24 cellular contexts compared by ENCODE assay signal in the genomic region with DNA sequence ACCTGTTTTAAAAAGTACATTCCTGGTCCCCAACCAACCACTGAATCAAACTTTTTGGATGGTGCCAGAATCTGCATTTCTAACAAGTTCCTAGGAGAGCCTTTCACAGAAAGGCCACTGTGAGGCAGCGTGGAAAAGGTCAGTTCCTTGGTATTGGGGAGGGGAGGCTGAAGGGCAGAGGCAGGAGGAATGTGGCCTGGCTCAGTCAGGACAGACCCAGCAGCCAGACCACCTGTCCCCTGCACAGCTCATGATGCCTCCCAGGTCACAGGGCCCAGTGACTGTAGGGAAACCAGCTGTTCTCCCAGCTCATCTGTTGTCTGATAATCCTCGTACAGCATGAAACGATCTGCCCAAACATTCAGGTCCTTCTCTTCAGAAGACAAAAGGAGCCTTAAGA.
DNase-seq lines count a peak whose midpoint lies in the region; ATAC-seq and TF ChIP-seq lines count a peak whose summit lies in the region.
"Had no signal": no experiment of that assay in that cellular context is flagged by ENCODE, and none has a peak within 500 bp of the region (broad histone marks: within the 10 kb centered on the region; RNA-seq: fewer than 3 reads in every experiment).

No MANE protein-coding gene starts in this region.

- ATAC-seq in HG03097 (IDR thresholded peaks at IDR 0.05; ENCODE audit: low FRiP score, unreplicated experiment) (no peak), SK-N-SH treated with all-trans-retinoic acid at 6 μM for 48 hours (no peak)
- ATAC-seq: heart left ventricle; natural killer cell treated with Interleukin-12 subunit alpha and Interleukin-12 subunit beta and Interleukin-15 and Interleukin-18, amount 100 ng/mL, for 72 hours had no signal

- no peaks in the 10 kb centered on the region for H3K27me3 ChIP-seq in H7 (ENCODE audit: control insufficient read depth, insufficient read depth, low read length)
- no peaks in the 10 kb centered on the region for H3K27me3 ChIP-seq in endodermal cell (ENCODE audit: control insufficient read depth, insufficient read depth, low read length, poor library complexity, severe bottlenecking)
- no peaks in the 10 kb centered on the region for H3K27me3 ChIP-seq in osteoblast (ENCODE audit: insufficient read depth, low read length)
- H3K27me3 ChIP-seq: ascending aorta, dorsolateral prefrontal cortex, heart left ventricle, tibial nerve had no signal

- H3K4me1 Mint-ChIP-seq in endodermal cell = peaks cover 68% of the 10 kb centered on the region
- peaks cover 18% of the 10 kb centered on the region for H3K4me1 Mint-ChIP-seq in mesothelial cell of epicardium

- H3K4me1 ChIP-seq in endodermal cell (ENCODE audit: control insufficient read depth, insufficient read depth, low read length) (peaks cover 18% of the 10 kb centered on the region), osteoblast (ENCODE audit: insufficient read depth, low read length) (peaks cover 33% of the 10 kb centered on the region)

- H3K9me3 Mint-ChIP-seq in endodermal cell (no peaks in the 10 kb centered on the region), mesothelial cell of epicardium (no peaks in the 10 kb centered on the region)
- H3K9me3 Mint-ChIP-seq: activated T-helper 2 cell treated with anti-CD3 and anti-CD28 coated beads, Interferon-gamma antibody, Interleukin-2, Interleukin-4, amounts not matched to agents 10 μg/mL and 5 μg/mL and 100 μg/mL, durations not matched to agents 14 hours and 24 hours and 36 hours; natural killer cell treated with Interleukin-12 subunit alpha and Interleukin-12 subunit beta and Interleukin-15 and Interleukin-18, amount 100 ng/mL, for 72 hours had no signal

- H3K4me3 ChIP-seq in H7 (ENCODE audit: insufficient read depth, low read depth, low read length) = no peak overlapping the region
- H3K4me3 ChIP-seq in endodermal cell (ENCODE audit: low read length) = no peak overlapping the region
- no peak overlapping the region for H3K4me3 ChIP-seq in osteoblast (ENCODE audit: insufficient read depth, low read length)
- H3K4me3 ChIP-seq: ascending aorta, dorsolateral prefrontal cortex, heart left ventricle, tibial nerve had no signal

- TF ChIP-seq CTCF in endodermal cell (conservative IDR thresholded peaks at IDR 0.05) (peak; percentile 33), osteoblast (IDR thresholded peaks at IDR 0.05; ENCODE audit: extremely low read depth, low read depth, low read length) (no peak), mesothelial cell of epicardium (IDR thresholded peaks at IDR 0.05; ENCODE audit: unreplicated experiment) (no peak)

- H3K27me3 Mint-ChIP-seq in endodermal cell (ENCODE audit: insufficient read depth) = peaks cover 2% of the 10 kb centered on the region
- H3K27me3 Mint-ChIP-seq in mesothelial cell of epicardium (ENCODE audit: low read depth) = no peaks in the 10 kb centered on the region

- H3K36me3 ChIP-seq in H7 (replicated peaks; ENCODE audit: control insufficient read depth, insufficient read depth, low read length) (no peaks in the 10 kb centered on the region), endodermal cell (ENCODE audit: control insufficient read depth, insufficient read depth, low read length) (peaks cover 28% of the 10 kb centered on the region), osteoblast (ENCODE audit: insufficient read depth, low read length) (no peaks in the 10 kb centered on the region)
- H3K36me3 ChIP-seq: ascending aorta, heart left ventricle, tibial nerve had no signal

- peaks cover 64% of the 10 kb centered on the region for H3K36me3 Mint-ChIP-seq in endodermal cell (ENCODE audit: low read depth)
- H3K36me3 Mint-ChIP-seq in mesothelial cell of epicardium = peaks cover 17% of the 10 kb centered on the region
- H3K36me3 Mint-ChIP-seq: activated naive CD8-positive, alpha-beta T cell; natural killer cell treated with Interleukin-12 subunit alpha and Interleukin-12 subunit beta and Interleukin-15 and Interleukin-18, amount 100 ng/mL, for 72 hours had no signal

- H3K79me2 ChIP-seq in osteoblast (ENCODE audit: insufficient read depth, low read length) = peaks cover 29% of the 10 kb centered on the region

- WGBS in endodermal cell (ENCODE audit: insufficient coverage in 1 of 2, insufficient read length in 1 of 2), 2 experiments = 94 to 100% methylated on average over 2 to 3 of the region's 3 CpGs

- no peak overlapping the region for H3K9ac ChIP-seq in endodermal cell (ENCODE audit: extremely low read depth, low read length, poor library complexity, severe bottlenecking)

- H3K4me2 ChIP-seq in osteoblast (ENCODE audit: insufficient read depth, low read length) = peak overlapping the region; percentile 11

- H3K27ac ChIP-seq in endodermal cell (ENCODE audit: low read depth, low read length) (no peak overlapping the region), osteoblast (ENCODE audit: low read depth, low read length) (peak overlapping the region; percentile 57)
- H3K27ac ChIP-seq: ascending aorta, dorsolateral prefrontal cortex, heart left ventricle, HL-60 had no signal

- DNase-seq in H7 (peak; percentile 55), NCI-H82 (lab: John Stamatoyannopoulos, UW) (peak; percentile 74), endodermal cell (peak; percentile 68), osteoblast (ENCODE audit: insufficient read length, low spot score, missing footprints) (no peak), mesothelial cell of epicardium (ENCODE audit: low spot score in 2 of 2, unreplicated experiment in 2 of 2) (no peak)
- no peak for DNase-seq in activated CD4-positive, alpha-beta T cell treated with anti-CD3 and anti-CD28 coated beads for 48 hours
- DNase-seq: activated CD4-positive, alpha-beta T cell treated with anti-CD3 and anti-CD28 coated beads, Interleukin-2, amount 50 U/mL, for 48 hours; activated CD8-positive, alpha-beta memory T cell treated with anti-CD3 and anti-CD28 coated beads, Interleukin-2, amount 50 U/mL, for 48 hours; central memory CD4-positive, alpha-beta T cell; dorsolateral prefrontal cortex; heart left ventricle; NCI-H1417; NCI-H446; posterior cingulate gyrus; T-helper 9 cell had no signal

- H2AFZ ChIP-seq in osteoblast (ENCODE audit: low read length) = no peak overlapping the region

- no peak overlapping the region for H3K27ac Mint-ChIP-seq in endodermal cell
- H3K27ac Mint-ChIP-seq in mesothelial cell of epicardium = no peak overlapping the region
- H3K27ac Mint-ChIP-seq: activated naive CD8-positive, alpha-beta T cell; activated T-helper 2 cell treated with anti-CD3 and anti-CD28 coated beads, Interferon-gamma antibody, Interleukin-2, Interleukin-4, amounts not matched to agents 10 μg/mL and 5 μg/mL and 100 μg/mL, durations not matched to agents 14 hours and 24 hours and 36 hours; natural killer cell treated with Interleukin-12 subunit alpha and Interleukin-12 subunit beta and Interleukin-15 and Interleukin-18, amount 100 ng/mL, for 72 hours had no signal

- H3K4me3 Mint-ChIP-seq in endodermal cell = no peak overlapping the region
- H3K4me3 Mint-ChIP-seq in mesothelial cell of epicardium = no peak overlapping the region
- H3K4me3 Mint-ChIP-seq: activated naive CD8-positive, alpha-beta T cell; CD14-positive monocyte; natural killer cell treated with Interleukin-12 subunit alpha and Interleukin-12 subunit beta and Interleukin-15 and Interleukin-18, amount 100 ng/mL, for 72 hours had no signal

- H4K20me1 ChIP-seq in osteoblast (ENCODE audit: insufficient read depth, low read length) = no peaks in the 10 kb centered on the region

- no peaks in the 10 kb centered on the region for H3K9me3 ChIP-seq in endodermal cell (ENCODE audit: control insufficient read depth, low read length)
- no peaks in the 10 kb centered on the region for H3K9me3 ChIP-seq in osteoblast (ENCODE audit: low read depth, low read length)
- H3K9me3 ChIP-seq: ascending aorta, heart left ventricle, tibial nerve had no signal

TF ChIP-seq in SK-N-SH treated with all-trans-retinoic acid at 6 μM for 48 hours, 23 proteins besides CTCF, POLR2A, EP300 and RAD21 (continues in another document):
- TF ChIP-seq ZC3H10 (CRISPR knock-in tag; IDR thresholded peaks at IDR 0.05) (no peak), ZFP30 (CRISPR knock-in tag; IDR thresholded peaks at IDR 0.05) (no peak), BACH2 (CRISPR knock-in tag; IDR thresholded peaks at IDR 0.05; ENCODE audit: borderline replicate concordance) (no peak), ZNF8 (CRISPR knock-in tag; IDR thresholded peaks at IDR 0.05) (no peak), TCF4 (CRISPR knock-in tag; IDR thresholded peaks at IDR 0.05; ENCODE audit: borderline replicate concordance) (no peak), GLIS3 (CRISPR knock-in tag; IDR thresholded peaks at IDR 0.05) (no peak), ARNTL (CRISPR knock-in tag; IDR thresholded peaks at IDR 0.05; ENCODE audit: borderline replicate concordance, low read depth) (no peak), ISL1 (CRISPR knock-in tag; IDR thresholded peaks at IDR 0.05) (no peak), TOX (CRISPR knock-in tag; IDR thresholded peaks at IDR 0.05; ENCODE audit: borderline replicate concordance) (no peak)
- TF ChIP-seq, protein P1, sequence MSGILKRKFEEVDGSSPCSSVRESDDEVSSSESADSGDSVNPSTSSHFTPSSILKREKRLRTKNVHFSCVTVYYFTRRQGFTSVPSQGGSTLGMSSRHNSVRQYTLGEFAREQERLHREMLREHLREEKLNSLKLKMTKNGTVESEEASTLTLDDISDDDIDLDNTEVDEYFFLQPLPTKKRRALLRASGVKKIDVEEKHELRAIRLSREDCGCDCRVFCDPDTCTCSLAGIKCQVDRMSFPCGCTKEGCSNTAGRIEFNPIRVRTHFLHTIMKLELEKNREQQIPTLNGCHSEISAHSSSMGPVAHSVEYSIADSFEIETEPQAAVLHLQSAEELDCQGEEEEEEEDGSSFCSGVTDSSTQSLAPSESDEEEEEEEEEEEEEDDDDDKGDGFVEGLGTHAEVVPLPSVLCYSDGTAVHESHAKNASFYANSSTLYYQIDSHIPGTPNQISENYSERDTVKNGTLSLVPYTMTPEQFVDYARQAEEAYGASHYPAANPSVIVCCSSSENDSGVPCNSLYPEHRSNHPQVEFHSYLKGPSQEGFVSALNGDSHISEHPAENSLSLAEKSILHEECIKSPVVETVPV (CRISPR knock-in tag; IDR thresholded peaks at IDR 0.05) = no peak

Comparison
In these comparisons a context has a peak if more than half of its experiments do, and no peak if none do; other contexts are left out.
1. DNase-seq: peak in H7 (single experiment), NCI-H82 (single experiment) and endodermal cell (single experiment); none in osteoblast (single experiment), activated CD4-positive, alpha-beta T cell treated with anti-CD3 and anti-CD28 coated beads for 48 hours (single experiment) and mesothelial cell of epicardium (0 of 2).